In genomic region chr3:67605377-67605776, GRCh38 we compare ENCODE assay signal across 12 cellular contexts. TPM values are rescaled to one million over a fixed set of nuclear protein-coding genes. Genes with fewer than 3 reads are reported as not detected.
DNase-seq lines count a peak whose midpoint lies in the region; ATAC-seq, FAIRE-seq and TF ChIP-seq lines count a peak whose summit lies in the region.
"Had no signal": no experiment of that assay in that cellular context is flagged by ENCODE, and none has a peak within 500 bp of the region (broad histone marks: within the 10 kb centered on the region; RNA-seq: fewer than 3 reads in every experiment).

No MANE protein-coding gene starts in this region.

- dilution Hi-C loops in keratinocyte (cut with MboI; ENCODE audit: extremely low pct_ligation_motif_present, low sequenced_read_pairs) = no loop called here

- CTCF ChIA-PET in AG04450 (lab: Charles Lee) = interaction anchor here (0.5 to 4.6 kb wide), 13 partner anchors 11 to 666 kb away, joined by 3 to 67 read pairs (median 3); no protein-coding TSS in a partner anchor

- peaks cover 3% of the 10 kb centered on the region for H3K79me2 ChIP-seq in keratinocyte (ENCODE audit: control insufficient read depth, insufficient read depth, low read length)

- H3K9ac ChIP-seq in adipocyte (ENCODE audit: low read length) = no peak overlapping the region
- H3K9ac ChIP-seq in keratinocyte (ENCODE audit: control insufficient read depth, extremely low read depth, insufficient read depth, low read length) = no peak overlapping the region

- no peak overlapping the region for H3K4me3 Mint-ChIP-seq in type B pancreatic cell

- H3K4me2 ChIP-seq in keratinocyte (ENCODE audit: control insufficient read depth, extremely low read depth, insufficient read depth, low read depth, low read length) = no peak overlapping the region

- no peak overlapping the region for H3K4me3 ChIP-seq in AG04450 (ENCODE audit: low read depth, low read length)
- H3K4me3 ChIP-seq in adipocyte (ENCODE audit: low read length) = no peak overlapping the region
- no peak overlapping the region for H3K4me3 ChIP-seq in keratinocyte (ENCODE audit: control insufficient read depth in 2 of 3, extremely low read depth in 1 of 3, insufficient read depth in 2 of 3, low read depth in 1 of 3, low read length in 3 of 3)
- H3K4me3 ChIP-seq: right lobe of liver had no signal

- no peaks in the 10 kb centered on the region for H3K27me3 Mint-ChIP-seq in type B pancreatic cell

- H3K4me1 ChIP-seq in adipocyte (ENCODE audit: control insufficient read depth, insufficient read depth, low read length) (peaks cover 9% of the 10 kb centered on the region), keratinocyte (ENCODE audit: control insufficient read depth, extremely low read depth, insufficient read depth, low read length) (peaks cover 8% of the 10 kb centered on the region)
- H3K4me1 ChIP-seq: right lobe of liver had no signal

- H2AFZ ChIP-seq in keratinocyte (ENCODE audit: control insufficient read depth, low read length) = no peak overlapping the region

- peak; percentile 50 for DNase-seq in AG04450 (ENCODE audit: low read depth, low spot score)
- DNase-seq in GM04504 (ENCODE audit: low read depth) = peak; percentile 47
- DNase-seq in adipocyte (ENCODE audit: low read depth) = peak; percentile 73
- no peak for DNase-seq in keratinocyte (ENCODE audit: low read depth, low spot score)
- DNase-seq in CD1c-positive myeloid dendritic cell (ENCODE audit: extremely low spot score) = no peak
- DNase-seq in type B pancreatic cell (ENCODE audit: extremely low spot score, unreplicated experiment) = no peak
- DNase-seq: amygdala, GF-D8, NCI-H446 treated with DMSO at 0.1 percent for 48 hours, right lobe of liver had no signal

- ATAC-seq in HG03025 (IDR thresholded peaks at IDR 0.05; ENCODE audit: low FRiP score, unreplicated experiment) = no peak
- ATAC-seq in HG02678 (IDR thresholded peaks at IDR 0.05; ENCODE audit: unreplicated experiment) = no peak

- H3K27me3 ChIP-seq in AG04450 (ENCODE audit: control insufficient read depth, insufficient read depth, low read length) (no peaks in the 10 kb centered on the region), adipocyte (replicated peaks; ENCODE audit: control insufficient read depth, insufficient read depth, low read length) (no peaks in the 10 kb centered on the region), keratinocyte (ENCODE audit: control insufficient read depth, extremely low read depth, insufficient read depth, low read length) (no peaks in the 10 kb centered on the region)
- H3K27me3 ChIP-seq: right lobe of liver had no signal

- H3K27ac Mint-ChIP-seq in type B pancreatic cell = no peak overlapping the region

- no peaks in the 10 kb centered on the region for H3K9me3 ChIP-seq in AG04450 (ENCODE audit: control insufficient read depth, insufficient read depth, low read length)
- H3K9me3 ChIP-seq in adipocyte (ENCODE audit: control insufficient read depth, low read length) = no peaks in the 10 kb centered on the region
- no peaks in the 10 kb centered on the region for H3K9me3 ChIP-seq in keratinocyte (ENCODE audit: control insufficient read depth, low read depth, low read length)
- H3K9me3 ChIP-seq: right lobe of liver had no signal

- H3K36me3 ChIP-seq in adipocyte (ENCODE audit: control insufficient read depth, insufficient read depth, low read length, severe bottlenecking) (peaks cover 49% of the 10 kb centered on the region), keratinocyte (ENCODE audit: control insufficient read depth in 2 of 2, extremely low read depth in 1 of 2, insufficient read depth in 2 of 2, low read length in 2 of 2) (peaks cover 2 to 12% of the 10 kb centered on the region in 2 experiments)

- POLR2A ChIA-PET in AG04450 (lab: Yijun Ruan, JAX) = no interaction called here

- peaks cover 10% of the 10 kb centered on the region for H3K4me1 Mint-ChIP-seq in type B pancreatic cell (ENCODE audit: unreplicated experiment)

- no peaks in the 10 kb centered on the region for H3K9me1 ChIP-seq in keratinocyte (ENCODE audit: control insufficient read depth, extremely low read depth, insufficient read depth, low read length)

- H3K27ac ChIP-seq in AG04450 (ENCODE audit: low read depth, low read length) (no peak overlapping the region), keratinocyte (ENCODE audit: control insufficient read depth, insufficient read depth, low read length) (no peak overlapping the region)
- H3K27ac ChIP-seq: right lobe of liver had no signal

- FAIRE-seq in keratinocyte (lab: Jason Lieb, UNC) = no peak

- peak; percentile 71 for TF ChIP-seq CTCF in AG04450 (IDR thresholded peaks at IDR 0.05; ENCODE audit: low read depth, low read length)
- TF ChIP-seq CTCF in keratinocyte (optimal IDR thresholded peaks at IDR 0.05 in 1 of 3, IDR thresholded peaks at IDR 0.05 in 1 of 3, conservative IDR thresholded peaks at IDR 0.05 in 1 of 3; ENCODE audit: extremely low read depth in 1 of 3, insufficient read depth in 2 of 3, low read length in 3 of 3) = peak in 2 of 3 experiments; percentile 25 to 54
- TF ChIP-seq CTCF in type B pancreatic cell (conservative IDR thresholded peaks at IDR 0.05) = no peak

- peaks cover 26% of the 10 kb centered on the region for H3K36me3 Mint-ChIP-seq in type B pancreatic cell

- H3K9me3 Mint-ChIP-seq in type B pancreatic cell = no peaks in the 10 kb centered on the region

- no peaks in the 10 kb centered on the region for H4K20me1 ChIP-seq in keratinocyte (ENCODE audit: control insufficient read depth, extremely low read depth, insufficient read depth, low read length)

RNA-seq across cellular contexts. Expression of gene SUCLG2, which starts 49.0 kb away (rescaled TPM):
- polyA plus RNA-seq in AG04450 (2011; rRNA removed) (37.2 and 54.2 TPM in 2 replicates), keratinocyte (15.6 to 26.7 TPM (median 20.5 TPM) in 3 replicates)
- polyA minus RNA-seq in AG04450 (2011; rRNA and poly(A)+ RNA removed) = 20.0 and 30.3 TPM in 2 replicates
- polyA plus RNA-seq in keratinocyte (2011; ENCODE audit: low read depth) = 19.9 TPM
- polyA plus RNA-seq in keratinocyte (2011; cell fraction: cytosol; rRNA removed) = 18.0 and 25.0 TPM in 2 replicates
- 10.9 and 13.6 TPM in 2 replicates for polyA plus RNA-seq in keratinocyte (2011; cell fraction: nucleus; rRNA removed)
- 18.4 and 25.2 TPM in 2 replicates for polyA plus RNA-seq in keratinocyte (2012; ENCODE audit: low replicate concordance)
- 3.1 to 18.3 TPM (median 9.6 TPM) in 3 replicates for polyA minus RNA-seq in keratinocyte
- polyA minus RNA-seq in keratinocyte (2011; cell fraction: cytosol; rRNA and poly(A)+ RNA removed) = 17.6 TPM
- polyA minus RNA-seq in keratinocyte (2011; cell fraction: nucleus; rRNA and poly(A)+ RNA removed) = 10.2 and 15.4 TPM in 2 replicates
- total RNA-seq in type B pancreatic cell (ENCODE audit: low replicate concordance) = 40.1 and 42.8 TPM in 2 replicates

Comparison
In these comparisons a context has a peak if more than half of its experiments do, and no peak if none do; other contexts are left out.
1. DNase-seq: peak in AG04450 (single experiment), GM04504 (single experiment) and adipocyte (single experiment); none in keratinocyte (single experiment), CD1c-positive myeloid dendritic cell (single experiment) and type B pancreatic cell (single experiment).